8 cellular contexts compared by ENCODE assay signal in the genomic region with DNA sequence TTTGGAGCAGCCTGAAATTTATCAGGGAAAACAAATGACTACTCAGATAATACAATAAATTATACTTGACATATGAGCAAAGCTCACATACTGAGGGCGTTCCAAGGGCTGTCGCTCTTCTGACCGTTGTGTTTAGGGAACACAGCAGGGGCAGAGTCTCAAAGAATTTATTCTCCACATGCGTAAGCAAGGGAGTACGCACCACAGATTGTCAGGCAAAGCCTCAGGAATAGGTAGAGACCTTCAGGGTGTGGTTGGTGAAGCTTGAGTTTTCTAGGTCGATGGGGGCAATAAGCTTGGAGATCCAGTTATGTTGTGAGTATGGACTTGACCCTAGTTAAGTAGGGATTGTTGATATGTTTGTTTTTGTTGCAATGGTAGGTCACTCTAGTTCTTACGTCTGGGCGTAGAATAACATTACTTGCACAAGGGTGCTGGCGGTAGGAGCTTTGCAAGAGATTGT. TPM values are rescaled to one million over a fixed set of nuclear protein-coding genes. Genes with fewer than 3 reads are reported as not detected.
DNase-seq lines count a peak whose midpoint lies in the region; ATAC-seq and TF ChIP-seq lines count a peak whose summit lies in the region.

No MANE protein-coding gene starts in this region.

- peak overlapping the region; percentile 89 for H3K4me2 ChIP-seq in PC-3 (ENCODE audit: low read length)

- no peaks in the 10 kb centered on the region for H4K20me1 ChIP-seq in PC-3 (ENCODE audit: low read length)

- H3K4me3 ChIP-seq in PC-3 (ENCODE audit: low read length) (peak overlapping the region; percentile 74), dorsolateral prefrontal cortex (peak overlapping the region; percentile 61 to 96 (median 86)), mucosa of rectum (ENCODE audit: low read length in 2 of 2) (peak overlapping the region; percentile 85 to 86)

- DNase-seq in NCI-H2171 treated with DMSO at 0.1 percent for 48 hours (lab: John Stamatoyannopoulos, UW): peak; percentile 52
- DNase-seq in NCI-H2171 (lab: John Stamatoyannopoulos, UW): no peak
- DNase-seq in PC-3: peak; percentile 28
- peak in 1 of 10 donors; percentile 9 for DNase-seq in dorsolateral prefrontal cortex
- DNase-seq in HuH-7.5 (ENCODE audit: low spot score): no peak

- H3K27ac ChIP-seq in PC-3 (ENCODE audit: low read length) (no peak overlapping the region), dorsolateral prefrontal cortex (peak overlapping the region; percentile 22 to 97 (median 90)), mucosa of rectum (ENCODE audit: low read depth in 2 of 2, low read length in 2 of 2) (peak overlapping the region; percentile 92 to 94)

- H3K9me3 ChIP-seq in PC-3 (ENCODE audit: low read length): no peaks in the 10 kb centered on the region
- H3K9me3 ChIP-seq in mucosa of rectum (ENCODE audit: control insufficient read depth in 2 of 2, low read length in 2 of 2): no peaks in the 10 kb centered on the region

- peak overlapping the region; percentile 90 for H2AFZ ChIP-seq in PC-3 (ENCODE audit: low read length)

- POLR2A ChIA-PET in PC-3 (lab: Charles Lee; ENCODE audit: unreplicated experiment): no interaction called here

- peaks cover 24% of the 10 kb centered on the region for H3K4me1 ChIP-seq in PC-3 (ENCODE audit: insufficient read depth, low read length)
- peaks cover 21 to 25% of the 10 kb centered on the region in 2 donors for H3K4me1 ChIP-seq in mucosa of rectum (ENCODE audit: control insufficient read depth in 2 of 2, insufficient read depth in 2 of 2, low read length in 2 of 2)

- no peaks in the 10 kb centered on the region for H3K9me2 ChIP-seq in PC-3 (replicated peaks; ENCODE audit: low read length)

- TF ChIP-seq CTCF in PC-3 (conservative IDR thresholded peaks at IDR 0.05; ENCODE audit: low read depth, low read length) (no peak), dorsolateral prefrontal cortex (IDR thresholded peaks at IDR 0.05 in 54 of 56, conservative IDR thresholded peaks at IDR 0.05 in 2 of 56; ENCODE audit: low read depth in 1 of 56, partially characterized antibody in 56 of 56) (no peak)

- intact Hi-C loops in PC-3 (cut with micrococcal nuclease): no loop called here
- intact Hi-C loops in dorsolateral prefrontal cortex (cut with DNase I): loop anchor here (5.0 kb wide), 3 partner anchors 100 to 540 kb away; partner anchors contain the start of genes ATM (in 2 of the 2), NPAT (in 2 of the 2) and CUL5 (in 1 of the 2)

- peaks cover 50% of the 10 kb centered on the region for H3K79me2 ChIP-seq in PC-3 (ENCODE audit: low read length)

- ATAC-seq in PC-3 (peak; percentile 14), GM18870 (IDR thresholded peaks at IDR 0.05; ENCODE audit: unreplicated experiment) (no peak), GM19395 (IDR thresholded peaks at IDR 0.05; ENCODE audit: unreplicated experiment) (no peak)

- no peaks in the 10 kb centered on the region for H3K27me3 ChIP-seq in PC-3 (ENCODE audit: low read length)
- H3K27me3 ChIP-seq in dorsolateral prefrontal cortex: no peaks in the 10 kb centered on the region
- no peaks in the 10 kb centered on the region for H3K27me3 ChIP-seq in mucosa of rectum (ENCODE audit: control insufficient read depth in 2 of 2, insufficient read depth in 2 of 2, low read length in 2 of 2)

- peak overlapping the region; percentile 80 for H3K9ac ChIP-seq in PC-3 (ENCODE audit: low read length)
- H3K9ac ChIP-seq in mucosa of rectum (ENCODE audit: low read depth in 1 of 2, low read length in 2 of 2): peak overlapping the region; percentile 79 to 88

- BruUV-seq in PC-3 (replicated peaks; lab: Mats Ljungman, UMichigan): TSS peak; percentile 63

- CTCF ChIA-PET in PC-3 (lab: Charles Lee): no interaction called here

- no peaks in the 10 kb centered on the region for H3K36me3 ChIP-seq in PC-3 (ENCODE audit: low read depth, low read length)
- H3K36me3 ChIP-seq in mucosa of rectum (ENCODE audit: control insufficient read depth in 2 of 2, insufficient read depth in 2 of 2, low read length in 2 of 2): no peaks in the 10 kb centered on the region

- no peaks in the 10 kb centered on the region for H3F3A ChIP-seq in PC-3 (ENCODE audit: low read length, unreplicated experiment)

RNA-seq across cellular contexts. Expression of gene ACAT1, which starts 0.8 kb away (rescaled TPM):
- 180 and 212 TPM in 2 replicates for total RNA-seq in PC-3 (2014; rRNA removed)
- total RNA-seq in dorsolateral prefrontal cortex: 10 to 100 TPM; 44.7 to 96.1 (median 72.4) TPM

Comparison
In these comparisons a context has a peak if more than half of its experiments do, and no peak if none do; other contexts are left out.
1. DNase-seq: peak in NCI-H2171 treated with DMSO at 0.1 percent for 48 hours (single experiment) and PC-3 (single experiment); none in NCI-H2171 (single experiment) and HuH-7.5 (single experiment).
2. Peak in every context shown above with its lines, with median percentiles within 50 percentile points of each other: H3K4me3 ChIP-seq.